In the genomic region with DNA sequence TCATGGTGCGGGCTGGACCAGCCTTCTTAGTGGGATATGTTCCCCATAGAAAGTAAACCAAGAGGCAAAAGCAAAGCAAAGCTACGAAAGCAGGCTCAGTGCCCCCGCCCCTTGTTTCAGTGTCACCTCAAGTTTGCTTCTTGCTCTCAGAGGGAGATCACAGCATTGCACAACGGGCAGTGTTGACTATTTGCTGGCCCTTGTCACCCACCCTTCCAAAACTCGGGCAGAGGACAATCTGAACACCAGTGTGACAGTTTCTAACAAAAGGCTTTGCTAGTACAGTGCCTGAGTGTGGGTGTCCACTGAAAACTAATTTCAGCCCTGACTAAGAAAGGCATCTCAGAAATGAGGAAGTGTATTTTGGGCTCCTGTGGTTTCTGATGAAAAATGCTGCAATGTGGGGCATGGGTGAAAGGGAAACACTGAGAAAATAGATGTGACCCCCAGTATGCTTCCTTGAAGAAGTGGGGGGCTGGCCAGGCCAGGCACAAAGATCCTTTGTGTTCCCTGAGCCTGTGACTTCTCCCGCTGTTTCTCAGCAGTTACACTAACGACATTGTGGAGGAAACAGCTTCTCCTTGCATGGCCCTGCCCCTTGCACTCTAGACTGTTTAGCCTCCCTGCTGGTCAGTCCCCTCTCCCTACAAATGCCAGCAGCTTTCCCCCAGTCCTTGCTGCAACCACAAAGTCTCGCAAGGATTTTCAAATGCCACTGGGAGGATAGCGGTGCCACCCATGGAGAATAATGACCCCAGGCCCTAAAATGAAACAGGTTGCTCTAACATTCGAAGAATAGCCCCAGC, we compare ENCODE assay signal across 8 cellular contexts. TPM values are rescaled to one million over a fixed set of nuclear protein-coding genes. Genes with fewer than 3 reads are reported as not detected.
DNase-seq lines count a peak whose midpoint lies in the region; ATAC-seq and TF ChIP-seq lines count a peak whose summit lies in the region.

No MANE protein-coding gene starts in this region.

- TF ChIP-seq POLR2A in esophagus squamous epithelium (IDR thresholded peaks at IDR 0.05), result no peak

- peaks cover 12% of the 10 kb centered on the region for H3K4me1 Mint-ChIP-seq in nephron

- H3K36me3 ChIP-seq in SJSA1 (no peaks in the 10 kb centered on the region), esophagus squamous epithelium (no peaks in the 10 kb centered on the region)

- H3K27me3 ChIP-seq in SJSA1 (replicated peaks) (no peaks in the 10 kb centered on the region), esophagus squamous epithelium (no peaks in the 10 kb centered on the region)

- peak overlapping the region; percentile 5; the same call in 1 of the 2 replicates for H3K4me3 ChIP-seq in SJSA1
- peak overlapping the region in 1 of 4 donors; percentile 15 for H3K4me3 ChIP-seq in esophagus squamous epithelium

- TF ChIP-seq CTCF in esophagus squamous epithelium (IDR thresholded peaks at IDR 0.05), result no peak
- no peak for TF ChIP-seq CTCF in nephron (IDR thresholded peaks at IDR 0.05; ENCODE audit: unreplicated experiment in 3 of 3)

- intact Hi-C loops in esophagus squamous epithelium (cut with DNase I), result no loop called here

- DNase-seq in Ammon's horn (ENCODE audit: low spot score) (peak; percentile 86), SJSA1 (ENCODE audit: low read depth in 1 of 2, low spot score in 2 of 2) (peak; percentile 91 to 98), esophagus squamous epithelium (lab: John Stamatoyannopoulos, UW) (no peak), DMS79 (lab: John Stamatoyannopoulos, UW) (no peak)
- DNase-seq in effector CD4-positive, alpha-beta T cell, result no peak

- H3K27ac ChIP-seq in SJSA1 (peak overlapping the region; percentile 97), esophagus squamous epithelium (peak overlapping the region; percentile 15 to 76 (median 64))

- H3K9me3 Mint-ChIP-seq in nephron, result peaks cover 8% of the 10 kb centered on the region

- no peaks in the 10 kb centered on the region for H3K27me3 Mint-ChIP-seq in nephron (ENCODE audit: low read depth)

- ATAC-seq in GM19043 (IDR thresholded peaks at IDR 0.05; ENCODE audit: low read depth, unreplicated experiment), result peak; percentile 87
- peak; percentile 85 for ATAC-seq in HG03135 (IDR thresholded peaks at IDR 0.05; ENCODE audit: unreplicated experiment)

- H3K36me3 Mint-ChIP-seq in nephron (ENCODE audit: low read depth), result no peaks in the 10 kb centered on the region

- H3K27ac Mint-ChIP-seq in nephron, result peak overlapping the region; percentile 70 to 82 (median 73)

- H3K4me1 ChIP-seq in SJSA1 (replicated peaks) (peaks cover 43% of the 10 kb centered on the region), esophagus squamous epithelium (peaks cover 8 to 19% (median 10%) of the 10 kb centered on the region in 3 donors)

- H3K9me3 ChIP-seq in SJSA1 (replicated peaks) (no peaks in the 10 kb centered on the region; the same call in 1 of the 2 replicates), esophagus squamous epithelium (no peaks in the 10 kb centered on the region)

- 59 to 72% methylated on average over 8 to 9 of the region's 10 CpGs for whole genome bisulfite sequencing in esophagus squamous epithelium, 2 donors

- H3K4me3 Mint-ChIP-seq in nephron, result peak overlapping the region in 1 of 3 experiments; percentile 55

RNA-seq across cellular contexts. Expression of gene KCNE1, which starts 33.3 kb away (rescaled TPM):
- total RNA-seq in SJSA1 (2014; rRNA removed; shearing (Covaris generic)), result 0.16 and 2.2 TPM in 2 replicates
- 1 to 10 TPM in 1 of 4 donors, under 1 TPM in 2, not detected in 1; 0.82 to 2.3 (median 0.83) TPM for total RNA-seq in esophagus squamous epithelium

Comparison
In these comparisons a context has a peak if more than half of its experiments do, and no peak if none do; other contexts are left out.
1. DNase-seq: peak in Ammon's horn (single experiment) and SJSA1 (2 of 2); none in esophagus squamous epithelium (single experiment), DMS79 (single experiment) and effector CD4-positive, alpha-beta T cell (single experiment).